20 cellular contexts compared by ENCODE assay signal in genomic region chr4:19940861-19941260, GRCh38.
DNase-seq lines count a peak whose midpoint lies in the region; FAIRE-seq and TF ChIP-seq lines count a peak whose summit lies in the region.
"Had no signal": no experiment of that assay in that cellular context is flagged by ENCODE, and none has a peak within 500 bp of the region (broad histone marks: within the 10 kb centered on the region; RNA-seq: fewer than 3 reads in every experiment).

No MANE protein-coding gene starts in this region.

- TF ChIP-seq CTCF in endothelial cell of umbilical vein (IDR thresholded peaks at IDR 0.05; ENCODE audit: extremely low read depth in 1 of 2, insufficient read depth in 1 of 2, low read depth in 1 of 2, low read length in 2 of 2) (no peak), right atrium auricular region (IDR thresholded peaks at IDR 0.05) (no peak), GM13977 (IDR thresholded peaks at IDR 0.05; ENCODE audit: extremely low read depth, insufficient read depth, missing control alignments) (no peak)

- intact Hi-C loops in endothelial cell of umbilical vein (cut with micrococcal nuclease) = no loop called here

- POLR2A ChIA-PET in HEK293T (lab: Yijun Ruan, JAX) = no interaction called here
- POLR2A ChIA-PET in endothelial cell of umbilical vein (lab: Charles Lee) = no interaction called here

- TF ChIP-seq POLR2A in endothelial cell of umbilical vein (IDR thresholded peaks at IDR 0.05; ENCODE audit: low read depth, low read length) = no peak

- no peak for FAIRE-seq in endothelial cell of umbilical vein (lab: Jason Lieb, UNC)
- FAIRE-seq: A204.1, D721Med, G401.6, GM12892, GM19239 had no signal

- CTCF ChIA-PET in HEK293T (lab: Yijun Ruan, JAX) = no interaction called here
- CTCF ChIA-PET in endothelial cell of umbilical vein (lab: Charles Lee) = no interaction called here

- BruUV-seq in endothelial cell of umbilical vein (replicated peaks; lab: Mats Ljungman, UMichigan) = no TSS peak

- H3K4me1 ChIP-seq in endothelial cell of umbilical vein (ENCODE audit: control insufficient read depth, extremely low read depth, insufficient read depth, low read length) = peaks cover 6% of the 10 kb centered on the region
- H3K4me1 ChIP-seq in right atrium auricular region = peaks cover 0 to 8% of the 10 kb centered on the region in 2 donors
- H3K4me1 ChIP-seq: Caco-2 had no signal

- H3K27me3 ChIP-seq in endothelial cell of umbilical vein (ENCODE audit: control insufficient read depth in 2 of 2, insufficient read depth in 2 of 2, low read length in 2 of 2) (no peaks in the 10 kb centered on the region), right atrium auricular region (no peaks in the 10 kb centered on the region)
- H3K27me3 ChIP-seq: BLaER1 treated with 17β-estradiol and CSF1 and Interleukin-3, amounts not matched to agents 10 nM and 100 nM had no signal

- in situ Hi-C loops in GM13977 (cut with MboI; ENCODE audit: low pct_unique_long_range_greater_than_20kb, low sequenced_read_pairs, unreplicated experiment) = no loop called here

- dilution Hi-C loops in endothelial cell of umbilical vein (cut with MboI; ENCODE audit: extremely low pct_ligation_motif_present, low sequenced_read_pairs) = no loop called here

- H3K79me2 ChIP-seq in endothelial cell of umbilical vein (ENCODE audit: control insufficient read depth, insufficient read depth, low read length) = no peaks in the 10 kb centered on the region

- no peak overlapping the region for H3K4me3 ChIP-seq in endothelial cell of umbilical vein (replicated peaks in 1 of 3; ENCODE audit: insufficient read depth in 1 of 3, low read depth in 1 of 3, low read length in 3 of 3)
- no peak overlapping the region for H3K4me3 ChIP-seq in right atrium auricular region
- H3K4me3 ChIP-seq: BLaER1 treated with 17β-estradiol and CSF1 and Interleukin-3, amounts not matched to agents 10 nM and 100 nM had no signal

- H3K9me3 ChIP-seq in endothelial cell of umbilical vein (replicated peaks; ENCODE audit: control insufficient read depth, insufficient read depth, low read length) (no peaks in the 10 kb centered on the region), right atrium auricular region (no peaks in the 10 kb centered on the region)
- H3K9me3 ChIP-seq: BLaER1 treated with 17β-estradiol and CSF1 and Interleukin-3, amounts not matched to agents 10 nM and 100 nM; Caco-2 had no signal

- no peak overlapping the region for H2AFZ ChIP-seq in endothelial cell of umbilical vein (ENCODE audit: low read depth, low read length)

- H3K4me2 ChIP-seq in endothelial cell of umbilical vein (ENCODE audit: insufficient read depth, low read length) = no peak overlapping the region
- H3K4me2 ChIP-seq: BLaER1 treated with 17β-estradiol and CSF1 and Interleukin-3, amounts not matched to agents 10 nM and 100 nM had no signal

- H3K9me1 ChIP-seq in endothelial cell of umbilical vein (replicated peaks; ENCODE audit: control insufficient read depth, extremely low read depth, insufficient read depth, low read length) = no peaks in the 10 kb centered on the region

- DNase-seq in HEK293T (ENCODE audit: extremely low spot score) (no peak), endothelial cell of umbilical vein (ENCODE audit: low read depth, low spot score) (peak; percentile 63), right atrium auricular region (ENCODE audit: low spot score) (no peak), GM13977 (ENCODE audit: low spot score) (no peak)
- no peak for DNase-seq in stimulated activated CD4-positive, alpha-beta T cell treated with anti-CD3 and anti-CD28 coated beads, Interleukin-4, amount 100 ng/mL, for 1 hour
- DNase-seq: 8988T; AML-193; Caco-2; Calu3; CD4-positive, alpha-beta T cell; CD8-positive, alpha-beta T cell; DMS79 treated with DMSO at 0.1 percent for 48 hours; GF-D8 had no signal

- H3K36me3 ChIP-seq in endothelial cell of umbilical vein (ENCODE audit: control insufficient read depth in 2 of 2, extremely low read depth in 1 of 2, insufficient read depth in 2 of 2, low read length in 2 of 2) (no peaks in the 10 kb centered on the region), right atrium auricular region (no peaks in the 10 kb centered on the region)
- H3K36me3 ChIP-seq: BLaER1 treated with 17β-estradiol and CSF1 and Interleukin-3, amounts not matched to agents 10 nM and 100 nM had no signal

- H3K9ac ChIP-seq in endothelial cell of umbilical vein (replicated peaks; ENCODE audit: extremely low read depth, insufficient read depth, low read length) = no peak overlapping the region
- H3K9ac ChIP-seq: BLaER1 treated with 17β-estradiol and CSF1 and Interleukin-3, amounts not matched to agents 10 nM and 100 nM had no signal

- H4K20me1 ChIP-seq in endothelial cell of umbilical vein (replicated peaks; ENCODE audit: control insufficient read depth, extremely low read depth, insufficient read depth, low read length) = no peaks in the 10 kb centered on the region
- H4K20me1 ChIP-seq: BLaER1 treated with 17β-estradiol and CSF1 and Interleukin-3, amounts not matched to agents 10 nM and 100 nM had no signal

- no peak overlapping the region for H3K27ac ChIP-seq in endothelial cell of umbilical vein (ENCODE audit: insufficient read depth, low read depth, low read length)
- no peak overlapping the region for H3K27ac ChIP-seq in right atrium auricular region
- H3K27ac ChIP-seq: BLaER1 treated with 17β-estradiol and CSF1 and Interleukin-3, amounts not matched to agents 10 nM and 100 nM; C4-2B had no signal

TF ChIP-seq in HEK293T, 16 proteins besides CTCF, POLR2A, EP300 and RAD21:
- TF ChIP-seq PKNOX1 (IDR thresholded peaks at IDR 0.05) (peak; percentile 69), ELF4 (IDR thresholded peaks at IDR 0.05) (no peak)
TF ChIP-seq in HEK293T: peak in this region for 1.

TF ChIP-seq in endothelial cell of umbilical vein, 7 proteins besides CTCF, POLR2A, EP300 and RAD21:
- TF ChIP-seq POLR2AphosphoS5 (IDR thresholded peaks at IDR 0.05; ENCODE audit: insufficient read depth, low read depth, low read length) = no peak
- TF ChIP-seq MAX (IDR thresholded peaks at IDR 0.05; ENCODE audit: insufficient read depth, insufficient read length) = no peak
- no peak for TF ChIP-seq JUN (IDR thresholded peaks at IDR 0.05; ENCODE audit: borderline replicate concordance, insufficient read depth, insufficient read length, low read depth)
- TF ChIP-seq EZH2 (IDR thresholded peaks at IDR 0.05; ENCODE audit: borderline replicate concordance, low read depth, low read length, severe bottlenecking) = no peak
- TF ChIP-seq GATA2 (IDR thresholded peaks at IDR 0.05; ENCODE audit: insufficient read depth, insufficient read length, low read depth, low read length) = no peak
- TF ChIP-seq FOS (IDR thresholded peaks at IDR 0.05; ENCODE audit: borderline replicate concordance, insufficient read depth, low read length) = no peak
- TF ChIP-seq MYC (IDR thresholded peaks at IDR 0.05; ENCODE audit: low read depth, low read length) = no peak
